38 cellular contexts compared by ENCODE assay signal in the genomic region with DNA sequence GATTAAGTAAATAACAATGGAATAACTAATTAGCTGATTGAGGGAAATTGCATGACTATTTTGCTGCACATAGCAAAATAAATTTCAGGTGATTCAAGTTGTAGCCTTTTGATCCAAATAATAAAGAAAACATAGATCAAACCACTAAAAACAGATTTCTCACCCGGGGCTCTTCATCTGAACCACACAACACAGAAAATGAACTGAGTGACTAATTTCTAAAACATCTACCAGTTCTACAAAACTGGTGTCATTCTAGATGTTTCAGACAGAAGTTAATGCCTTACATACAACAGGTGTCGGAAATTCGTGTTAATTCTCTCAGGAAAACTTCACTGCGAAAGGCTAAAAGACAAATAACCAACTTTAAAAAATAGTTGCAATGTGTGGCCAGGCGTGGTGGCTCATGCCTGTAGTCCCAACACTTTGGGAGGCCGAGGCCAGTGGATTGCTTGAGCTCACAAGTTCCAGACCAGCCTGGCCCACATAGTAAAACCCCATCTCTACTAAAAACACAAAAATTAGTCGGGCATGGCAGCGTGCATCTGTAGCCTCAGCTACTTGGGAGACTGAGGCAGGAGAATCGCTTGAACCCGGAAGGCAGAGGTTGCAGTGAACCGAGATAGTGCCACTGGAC. TPM values are rescaled to one million over a fixed set of nuclear protein-coding genes. Genes with fewer than 3 reads are reported as not detected.
"Had no signal": no experiment of that assay in that cellular context is flagged by ENCODE, and none has a peak within 500 bp of the region (broad histone marks: within the 10 kb centered on the region; RNA-seq: fewer than 3 reads in every experiment).

No MANE protein-coding gene starts in this region.

- H3K4me3 ChIP-seq: coronary artery, dorsolateral prefrontal cortex, gastrocnemius medialis, heart left ventricle had no signal

- H3K4me3 Mint-ChIP-seq: activated B cell treated with CpG ODN at 0.5 μM for 24 hours; activated CD4-positive, alpha-beta memory T cell treated with anti-CD3 and anti-CD28 coated beads, Interleukin-2, amount 10 ng/mL, durations not matched to agents 7 days and 5 days; activated CD4-positive, alpha-beta T cell treated with anti-CD3 and anti-CD28 coated beads, Interleukin-2, amount 10 ng/mL, durations not matched to agents 7 days and 5 days; activated naive CD8-positive, alpha-beta T cell; activated T-cell treated with anti-CD3 and anti-CD28 coated beads, Interleukin-2, amount 50 U/mL, for 24 hours; activated T-cell treated with anti-CD3 and anti-CD28 coated beads, Interleukin-2, amount 50 U/mL, for 72 hours; central memory CD8-positive, alpha-beta T cell; dendritic cell treated with granulocyte-macrophage colony-stimulating factor and Interleukin-4, amounts not matched to agents 40 ng/mL and 50 ng/mL, for 4 days; endodermal cell; T-helper 17 cell; T-helper 2 cell treated with Interferon-gamma antibody and Interleukin-4, amounts not matched to agents 5 μg/mL and 100 μg/mL, for 36 hours had no signal

- H3K27ac ChIP-seq: brain microvascular endothelial cell, coronary artery, dorsolateral prefrontal cortex, foreskin keratinocyte, gastrocnemius medialis, heart left ventricle, WERI-Rb-1 had no signal

- H3K4me1 Mint-ChIP-seq: central memory CD8-positive, alpha-beta T cell; endodermal cell had no signal

- H3K4me1 ChIP-seq: foreskin keratinocyte, gastrocnemius medialis had no signal

- H3K27ac Mint-ChIP-seq: activated B cell treated with CpG ODN at 0.5 μM for 24 hours; activated CD4-positive, alpha-beta memory T cell treated with anti-CD3 and anti-CD28 coated beads, Interleukin-2, amount 10 ng/mL, durations not matched to agents 7 days and 5 days; activated CD4-positive, alpha-beta T cell treated with anti-CD3 and anti-CD28 coated beads, Interleukin-2, amount 10 ng/mL, durations not matched to agents 7 days and 5 days; activated naive CD8-positive, alpha-beta T cell; activated T-cell treated with anti-CD3 and anti-CD28 coated beads, Interleukin-2, amount 50 U/mL, for 24 hours; activated T-cell treated with anti-CD3 and anti-CD28 coated beads, Interleukin-2, amount 50 U/mL, for 72 hours; dendritic cell treated with granulocyte-macrophage colony-stimulating factor and Interleukin-4, amounts not matched to agents 40 ng/mL and 50 ng/mL, for 4 days; endodermal cell; T-helper 17 cell; T-helper 2 cell treated with Interferon-gamma antibody and Interleukin-4, amounts not matched to agents 5 μg/mL and 100 μg/mL, for 36 hours had no signal

- H3K9me3 Mint-ChIP-seq: activated B cell treated with CpG ODN at 0.5 μM for 24 hours; activated CD4-positive, alpha-beta memory T cell treated with anti-CD3 and anti-CD28 coated beads, Interleukin-2, amount 10 ng/mL, durations not matched to agents 7 days and 5 days; activated CD4-positive, alpha-beta T cell treated with anti-CD3 and anti-CD28 coated beads, Interleukin-2, amount 10 ng/mL, durations not matched to agents 7 days and 5 days; activated T-cell treated with anti-CD3 and anti-CD28 coated beads, Interleukin-2, amount 50 U/mL, for 24 hours; activated T-cell treated with anti-CD3 and anti-CD28 coated beads, Interleukin-2, amount 50 U/mL, for 72 hours; central memory CD8-positive, alpha-beta T cell; dendritic cell treated with granulocyte-macrophage colony-stimulating factor and Interleukin-4, amounts not matched to agents 40 ng/mL and 50 ng/mL, for 4 days; endodermal cell; T-helper 2 cell treated with Interferon-gamma antibody and Interleukin-4, amounts not matched to agents 5 μg/mL and 100 μg/mL, for 36 hours had no signal

- H3K36me3 ChIP-seq: brain microvascular endothelial cell, gastrocnemius medialis, heart left ventricle, WERI-Rb-1 had no signal

- H3K9me3 ChIP-seq: gastrocnemius medialis, heart left ventricle had no signal

- H3K36me3 Mint-ChIP-seq: activated naive CD8-positive, alpha-beta T cell had no signal

- DNase-seq: activated B cell treated with CpG ODN at 0.5 μM for 24 hours; activated CD4-positive, alpha-beta memory T cell treated with anti-CD3 and anti-CD28 coated beads, Interleukin-2, amount 10 ng/mL, durations not matched to agents 7 days and 5 days; activated CD4-positive, alpha-beta T cell treated with anti-CD3 and anti-CD28 coated beads, Interleukin-2, amount 10 ng/mL, durations not matched to agents 7 days and 5 days; activated CD4-positive, alpha-beta T cell treated with anti-CD3 and anti-CD28 coated beads, Interleukin-2, amount 50 U/mL, for 4 hours; activated CD8-positive, alpha-beta memory T cell treated with anti-CD3 and anti-CD28 coated beads, Interleukin-2, amount 50 U/mL, for 48 hours; activated gamma-delta T cell treated with Interleukin-2 at 50 U/mL for 16 hours; activated naive CD4-positive, alpha-beta T cell treated with anti-CD3 and anti-CD28 coated beads, Interleukin-2, amount 50 U/mL, for 16 hours; activated naive CD4-positive, alpha-beta T cell treated with Interleukin-2 at 50 U/mL for 16 hours; activated T-cell treated with anti-CD3 and anti-CD28 coated beads for 4 hours; activated T-cell treated with anti-CD3 and anti-CD28 coated beads, Interleukin-2, amount 50 U/mL, for 24 hours; activated T-cell treated with anti-CD3 and anti-CD28 coated beads, Interleukin-2, amount 50 U/mL, for 72 hours; amniotic stem cell; anterior cingulate cortex; brain microvascular endothelial cell; dorsolateral prefrontal cortex; effector memory CD4-positive, alpha-beta T cell; endodermal cell; foreskin keratinocyte; gastrocnemius medialis; glutamatergic neuron; heart left ventricle; T-helper 1 cell; T-helper 17 cell; T1000; WERI-Rb-1 had no signal

- ATAC-seq: activated CD4-positive, CD25-positive, alpha-beta regulatory T cell treated with anti-CD3 and anti-CD28 coated beads, Interleukin-2, amount 50 U/mL, for 24 hours; activated T-cell treated with anti-CD3 and anti-CD28 coated beads, Interleukin-2, amount 50 U/mL, for 72 hours; esophagus mucosa; foreskin keratinocyte; gastrocnemius medialis; heart left ventricle; T-helper 17 cell had no signal

- FAIRE-seq: astrocyte, bronchial epithelial cell had no signal

RNA-seq across cellular contexts. Expression of a gene that starts 6.9 kb away (rescaled TPM):
- total RNA-seq: activated B cell treated with CpG ODN at 0.5 μM for 24 hours; activated CD4-positive, alpha-beta memory T cell treated with anti-CD3 and anti-CD28 coated beads, Interleukin-2, amount 10 ng/mL, durations not matched to agents 7 days and 5 days; activated CD4-positive, alpha-beta T cell treated with anti-CD3 and anti-CD28 coated beads, Interleukin-2, amount 10 ng/mL, durations not matched to agents 7 days and 5 days; activated T-cell treated with anti-CD3 and anti-CD28 coated beads, Interleukin-2, amount 50 U/mL, for 72 hours; astrocyte; bronchial epithelial cell; cardiac septum; cerebellum; endodermal cell; epithelial cell of proximal tubule; esophagus mucosa; foreskin keratinocyte; gastrocnemius medialis; heart left ventricle; T-helper 17 cell had no signal
- polyA plus RNA-seq: adipose tissue, foreskin keratinocyte, heart left ventricle had no signal
